ENCODE assay signal across 7 cellular contexts in genomic region chr15:77987765-77988136, GRCh38.
DNase-seq lines count a peak whose midpoint lies in the region; ATAC-seq, FAIRE-seq and TF ChIP-seq lines count a peak whose summit lies in the region.
"Not testable (repeated sequence)": the region's sequence is repeated elsewhere in the genome, so short reads cannot be mapped to it uniquely, and the experiment has no call there.

No MANE protein-coding gene starts in this region.

- not testable (repeated sequence) for H3K27ac ChIP-seq in spleen

- H3K9me3 ChIP-seq in mucosa of descending colon, spleen: not testable (repeated sequence)

- 85 to 100% (median 90%) methylated on average over 2 to 15 of the region's 15 CpGs for WGBS in spleen, 5 donors

- not testable (repeated sequence) for TF ChIP-seq POLR2A in spleen (IDR thresholded peaks at IDR 0.05)

- H3K4me3 ChIP-seq in mucosa of descending colon, spleen: not testable (repeated sequence)

- peak; percentile 68 for FAIRE-seq in GM19239 (lab: Jason Lieb, UNC)

- not testable (repeated sequence) for TF ChIP-seq CTCF in mucosa of descending colon (IDR thresholded peaks at IDR 0.05); spleen (IDR thresholded peaks at IDR 0.05 in 8 of 11, conservative IDR thresholded peaks at IDR 0.05 in 3 of 11)

- not testable (repeated sequence) for H3K27me3 ChIP-seq in spleen (replicated peaks in 1 of 7)

- H3K4me1 ChIP-seq in mucosa of descending colon (ENCODE audit: low read depth): not testable (repeated sequence)
- H3K4me1 ChIP-seq in spleen: peaks cover 11 to 52% (median 34%) of the 10 kb centered on the region in 6 donors

- not testable (repeated sequence) for DNase-seq in GM19239 (ENCODE audit: insufficient read length, low spot score)
- DNase-seq in NCI-H69 (lab: John Stamatoyannopoulos, UW): peak; percentile 66
- DNase-seq in activated effector memory CD4-positive, alpha-beta T cell treated with anti-CD3 and anti-CD28 coated beads, Interleukin-2, amount 50 U/mL, for 16 hours: peak; percentile 43
- DNase-seq in left colon: peak in 1 of 2 donors; percentile 23
- DNase-seq in mucosa of descending colon: peak in 2 of 3 donors; percentile 52 to 55
- peak; percentile 41 for DNase-seq in spleen

- intact Hi-C loops in left colon (cut with DNase I, micrococcal nuclease): loop anchor here in 1 of 2 donors (10.0 kb wide), 1 partner anchor 117 kb away; no protein-coding TSS in a partner anchor
- intact Hi-C loops in mucosa of descending colon (cut with DNase I, micrococcal nuclease); spleen (cut with DNase I; ENCODE audit: low total_unique reads): not testable (repeated sequence)

- ATAC-seq in esophagus mucosa (peak; percentile 24), left colon (peak; percentile 70), mucosa of descending colon (peak; percentile 54)

- H3K36me3 ChIP-seq in mucosa of descending colon (ENCODE audit: low read depth); spleen: not testable (repeated sequence)
